In genomic region chr18:79581911-79582310, GRCh38 we compare ENCODE assay signal across 13 cellular contexts.
"Had no signal": no experiment of that assay in that cellular context is flagged by ENCODE, and none has a peak within 500 bp of the region (broad histone marks: within the 10 kb centered on the region; RNA-seq: fewer than 3 reads in every experiment).

No MANE protein-coding gene starts in this region.

- DNase-seq: activated CD4-positive, alpha-beta T cell treated with anti-CD3 and anti-CD28 coated beads, Interleukin-2, amount 50 U/mL, for 1 hour; activated CD4-positive, CD25-positive, alpha-beta regulatory T cell; activated CD8-positive, alpha-beta memory T cell treated with anti-CD3 and anti-CD28 coated beads for 24 hours; activated naive CD4-positive, alpha-beta T cell; stimulated activated CD4-positive, alpha-beta T cell treated with anti-CD3 and anti-CD28 coated beads, Interleukin-15, amount 100 ng/mL, for 24 hours; stimulated activated CD4-positive, alpha-beta T cell treated with anti-CD3 and anti-CD28 coated beads, Interleukin-4, amount 100 ng/mL, for 1 hour; stimulated activated naive CD4-positive, alpha-beta T cell treated with Interleukin-2 at 50 U/mL for 16 hours; substantia nigra; SW 1271 had no signal

- H3K27me3 ChIP-seq: gastroesophageal sphincter, tibial nerve had no signal

- H3K9me3 ChIP-seq: gastroesophageal sphincter, tibial nerve had no signal

- H3K4me1 ChIP-seq: parathyroid adenoma had no signal

- H3K27ac ChIP-seq: dorsolateral prefrontal cortex, gastroesophageal sphincter, parathyroid adenoma, tibial nerve had no signal

- H3K4me3 ChIP-seq: dorsolateral prefrontal cortex, gastroesophageal sphincter, tibial nerve had no signal

- H3K36me3 ChIP-seq: gastroesophageal sphincter, tibial nerve had no signal

- ATAC-seq: gastroesophageal sphincter had no signal
